ENCODE assay signal across 8 cellular contexts in the genomic region with DNA sequence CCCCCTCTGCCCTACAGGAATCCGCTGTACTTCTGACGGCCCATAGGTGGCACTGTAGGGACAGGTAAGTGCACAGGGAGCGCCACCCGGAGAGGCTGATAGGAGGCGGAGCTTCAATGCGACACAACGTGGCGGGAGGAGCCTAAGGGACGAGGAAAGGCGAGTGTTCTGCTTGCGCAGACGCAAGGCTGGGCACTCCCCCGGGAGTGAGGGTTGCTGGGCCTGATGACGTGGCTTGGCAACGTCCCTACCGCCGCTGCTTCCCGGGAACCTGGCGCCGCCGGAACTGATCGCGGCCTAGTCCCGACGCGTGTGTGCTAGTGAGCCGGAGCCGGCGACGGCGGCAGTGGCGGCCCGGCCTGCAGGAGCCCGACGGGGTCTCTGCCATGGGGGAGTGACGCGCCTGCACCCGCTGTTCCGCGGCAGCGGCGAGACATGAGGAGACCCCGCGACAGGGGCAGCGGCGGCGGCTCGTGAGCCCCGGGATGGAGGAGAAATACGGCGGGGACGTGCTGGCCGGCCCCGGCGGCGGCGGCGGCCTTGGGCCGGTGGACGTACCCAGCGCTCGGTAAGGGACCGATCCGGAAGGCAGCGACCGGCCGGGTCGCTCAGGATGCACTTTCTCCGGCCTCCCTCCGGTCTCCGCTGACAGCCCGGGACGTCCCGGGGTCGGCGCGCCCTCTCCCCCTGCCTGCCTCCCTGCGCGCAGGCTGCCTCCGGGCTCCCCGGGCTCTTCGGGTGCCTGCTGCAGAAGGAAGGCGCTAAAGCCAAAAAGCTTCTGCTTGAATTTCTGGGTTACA. TPM values are rescaled to one million over a fixed set of nuclear protein-coding genes. Genes with fewer than 3 reads are reported as not detected.
DNase-seq lines count a peak whose midpoint lies in the region; ATAC-seq and TF ChIP-seq lines count a peak whose summit lies in the region.

A gene (plus strand): TSS at position 244 of the 800 bp plus-strand sequence. CDS start 242 bp downstream, at position 486.

- H3K4me1 ChIP-seq in heart right ventricle (peaks cover 4 to 38% (median 22%) of the 10 kb centered on the region in 9 donors), urinary bladder (ENCODE audit: insufficient read depth) (no peaks in the 10 kb centered on the region)

- H3K27ac Mint-ChIP-seq in progenitor cell of endocrine pancreas, result peak within 1 kb of the TSS; percentile 99

- ATAC-seq in HG02840 (IDR thresholded peaks at IDR 0.05; ENCODE audit: low FRiP score, unreplicated experiment), result peak; percentile 98
- ATAC-seq in heart right ventricle, result peak; percentile 100

- peaks cover 5% of the 10 kb centered on the region for H3K4me1 Mint-ChIP-seq in progenitor cell of endocrine pancreas (ENCODE audit: low read depth)

- H3K4me3 ChIP-seq in GM12875 (ENCODE audit: low read depth, low read length), result peak within 1 kb of the TSS; percentile 75
- H3K4me3 ChIP-seq in heart right ventricle, result peak within 1 kb of the TSS; percentile 68 to 100 (median 83)
- H3K4me3 ChIP-seq in urinary bladder (ENCODE audit: low read depth, low read length), result peak within 1 kb of the TSS; percentile 90

- H3K27me3 Mint-ChIP-seq in progenitor cell of endocrine pancreas, result no peaks in the 10 kb centered on the region

- H3K27ac ChIP-seq in heart right ventricle (peak within 1 kb of the TSS; percentile 86 to 99 (median 96)), urinary bladder (ENCODE audit: low read depth) (peak within 1 kb of the TSS; percentile 96)

- DNase-seq in NCI-H1436 treated with DMSO at 0.1 percent for 48 hours (lab: John Stamatoyannopoulos, UW) (peak; percentile 97), T-helper 1 cell (peak; percentile 97 to 99 (median 99)), amniotic epithelial cell (ENCODE audit: low read depth) (peak; percentile 100), heart right ventricle (peak; percentile 99), progenitor cell of endocrine pancreas (ENCODE audit: low spot score, unreplicated experiment) (peak; percentile 97)

- TF ChIP-seq CTCF in GM12875 (IDR thresholded peaks at IDR 0.05; ENCODE audit: borderline replicate concordance, insufficient read depth, low read depth, low read length) (peak; percentile 82), heart right ventricle (IDR thresholded peaks at IDR 0.05) (peak; percentile 86 to 99 (median 93)), progenitor cell of endocrine pancreas (IDR thresholded peaks at IDR 0.05; ENCODE audit: unreplicated experiment) (peak; percentile 86)

- no peaks in the 10 kb centered on the region for H3K9me3 ChIP-seq in heart right ventricle

- H3K36me3 ChIP-seq in heart right ventricle (peaks cover 0 to 37% (median 0%) of the 10 kb centered on the region in 9 donors), urinary bladder (ENCODE audit: insufficient read depth) (no peaks in the 10 kb centered on the region)

- H3K9me3 Mint-ChIP-seq in progenitor cell of endocrine pancreas (ENCODE audit: low read depth), result no peaks in the 10 kb centered on the region

- peaks cover 4% of the 10 kb centered on the region for H3K36me3 Mint-ChIP-seq in progenitor cell of endocrine pancreas (ENCODE audit: insufficient read depth)

- peak within 1 kb of the TSS; percentile 92 for H3K4me3 Mint-ChIP-seq in progenitor cell of endocrine pancreas (ENCODE audit: low read depth)

- 0% methylated on average over 71 to 83 of the region's 83 CpGs for WGBS in heart right ventricle, 2 donors
- under 1% methylated on average over 83 of the region's 83 CpGs for WGBS in urinary bladder

- intact Hi-C loops in heart right ventricle (cut with DNase I), result loop anchor here in 7 of 10 donors (2.0 to 10.0 kb wide), 11 partner anchors 49 to 273 kb away; a partner anchor contains a TSS

- no peaks in the 10 kb centered on the region for H3K27me3 ChIP-seq in heart right ventricle

RNA-seq across cellular contexts. Expression of the gene that starts here (rescaled TPM):
- total RNA-seq in heart right ventricle (10 to 100 TPM; 25.7 to 36.7 (median 32.1) TPM), progenitor cell of endocrine pancreas (43.5 and 45.0 TPM in 2 replicates), urinary bladder (79.0 TPM)
- polyA plus RNA-seq in heart right ventricle (10 to 100 TPM; 17.9 to 24.9 TPM), urinary bladder (28.4 TPM)

Comparison
In these comparisons a context has a peak if more than half of its experiments do, and no peak if none do; other contexts are left out.
1. Peak in every context shown above with its lines: DNase-seq, ATAC-seq, H3K4me3 ChIP-seq and H3K27ac ChIP-seq.